ENCODE assay signal across 31 cellular contexts in genomic region chr4:41714601-41715000, GRCh38. TPM values are rescaled to one million over a fixed set of nuclear protein-coding genes. Genes with fewer than 3 reads are reported as not detected.
"Had no signal": no experiment of that assay in that cellular context is flagged by ENCODE, and none has a peak within 500 bp of the region (broad histone marks: within the 10 kb centered on the region; RNA-seq: fewer than 3 reads in every experiment).

No MANE protein-coding gene starts in this region.

- H3K27me3 ChIP-seq: colonic mucosa, left lung had no signal

- H3K36me3 ChIP-seq: colonic mucosa, esophagus squamous epithelium, gastrocnemius medialis, heart right ventricle, left lung, lower lobe of right lung had no signal

- H3K36me3 Mint-ChIP-seq: memory B cell; naive thymus-derived CD4-positive, alpha-beta T cell had no signal

- H3K27ac Mint-ChIP-seq: dendritic cell treated with granulocyte-macrophage colony-stimulating factor and Interleukin-4, amounts not matched to agents 40 ng/mL and 50 ng/mL, for 4 days; effector memory CD8-positive, alpha-beta T cell; endodermal cell; memory B cell; naive thymus-derived CD4-positive, alpha-beta T cell had no signal

- H3K4me1 ChIP-seq: colonic mucosa, esophagus squamous epithelium, gastrocnemius medialis, heart right ventricle, left lung, lower lobe of right lung had no signal

- ATAC-seq: effector memory CD8-positive, alpha-beta T cell; esophagus mucosa; gastrocnemius medialis; heart right ventricle; left cardiac atrium; left ventricle myocardium superior; lower lobe of right lung; naive thymus-derived CD4-positive, alpha-beta T cell had no signal

- H3K9me3 ChIP-seq: colonic mucosa, esophagus squamous epithelium, gastrocnemius medialis, heart right ventricle, left lung had no signal

- H3K9me3 Mint-ChIP-seq: dendritic cell treated with granulocyte-macrophage colony-stimulating factor and Interleukin-4, amounts not matched to agents 40 ng/mL and 50 ng/mL, for 4 days; endodermal cell; memory B cell had no signal

- H3K4me3 Mint-ChIP-seq: dendritic cell treated with granulocyte-macrophage colony-stimulating factor and Interleukin-4, amounts not matched to agents 40 ng/mL and 50 ng/mL, for 4 days; effector memory CD8-positive, alpha-beta T cell; endodermal cell; memory B cell; naive thymus-derived CD4-positive, alpha-beta T cell had no signal

- H3K27ac ChIP-seq: colonic mucosa, epithelial cell of prostate, esophagus squamous epithelium, gastrocnemius medialis, heart right ventricle, left lung, lower lobe of right lung had no signal

- DNase-seq: colonic mucosa; cortex of kidney; effector CD8-positive, alpha-beta T cell; effector memory CD8-positive, alpha-beta T cell; endodermal cell; erythroblast; esophagus squamous epithelium; foreskin fibroblast; foreskin melanocyte; gastrocnemius medialis; glutamatergic neuron; head of caudate nucleus; heart right ventricle; hippocampal formation; left cardiac atrium; left lung; left ventricle myocardium superior; lower lobe of right lung; mesendoderm; midbrain; naive thymus-derived CD4-positive, alpha-beta T cell had no signal

- H3K4me1 Mint-ChIP-seq: endodermal cell; memory B cell; naive thymus-derived CD4-positive, alpha-beta T cell had no signal

- H3K4me3 ChIP-seq: colonic mucosa, esophagus squamous epithelium, gastrocnemius medialis, heart right ventricle, left lung, lower lobe of right lung had no signal

RNA-seq across cellular contexts. Expression of gene PHOX2B, which starts 33.9 kb away (rescaled TPM):
- total RNA-seq: dermis microvascular lymphatic vessel endothelial cell; endodermal cell; esophagus mucosa; esophagus squamous epithelium; gastrocnemius medialis; glomerular endothelial cell; heart right ventricle; kidney epithelial cell; left cardiac atrium; left lung; left ventricle myocardium superior; lower leg skin; lower lobe of right lung; lung microvascular endothelial cell; naive thymus-derived CD4-positive, alpha-beta T cell had no signal
- polyA plus RNA-seq: heart right ventricle; keratinocyte; naive thymus-derived CD4-positive, alpha-beta T cell had no signal
